In genomic region chr4:40234519-40235039, GRCh38 we compare ENCODE assay signal across 1 cellular context.
TF ChIP-seq lines count a peak whose summit lies in the region.

No MANE protein-coding gene starts in this region.

TF ChIP-seq in K562, 482 proteins besides CTCF, POLR2A, EP300 and RAD21 (continued from another document):
- TF ChIP-seq FOSL1 (tag; conservative IDR thresholded peaks at IDR 0.05) (no peak), SP1 (CRISPR knock-in tag; IDR thresholded peaks at IDR 0.05) (no peak), ZNF232 (CRISPR knock-in tag; IDR thresholded peaks at IDR 0.05) (no peak), GTF2A2 (tag; IDR thresholded peaks at IDR 0.05) (no peak), HEY1 (CRISPR knock-in tag; IDR thresholded peaks at IDR 0.05; ENCODE audit: borderline replicate concordance) (no peak), ZBED1 (IDR thresholded peaks at IDR 0.05) (no peak), SREBF1 (IDR thresholded peaks at IDR 0.05; ENCODE audit: borderline replicate concordance, low read depth, low read length) (no peak), MTF1 (CRISPR knock-in tag; IDR thresholded peaks at IDR 0.05; ENCODE audit: borderline replicate concordance) (no peak), DEAF1 (CRISPR knock-in tag; IDR thresholded peaks at IDR 0.05) (no peak), ZNF347 (CRISPR knock-in tag; IDR thresholded peaks at IDR 0.05; ENCODE audit: low read depth) (no peak), RBBP5 (IDR thresholded peaks at IDR 0.05; ENCODE audit: borderline replicate concordance, insufficient read depth, low read length, poor library complexity, severe bottlenecking) (no peak), SMAD2 (IDR thresholded peaks at IDR 0.05; ENCODE audit: low read depth, low read length) (no peak), ETS2 (tag; IDR thresholded peaks at IDR 0.05; ENCODE audit: borderline replicate concordance, poor library complexity, severe bottlenecking) (no peak), ZNF717 (CRISPR knock-in tag; IDR thresholded peaks at IDR 0.05) (no peak), ZNF316 (IDR thresholded peaks at IDR 0.05) (peak; percentile 70), DNMT1 (IDR thresholded peaks at IDR 0.05) (no peak), ZNF584 (CRISPR knock-in tag; IDR thresholded peaks at IDR 0.05; ENCODE audit: low read depth) (no peak), C11orf30 (IDR thresholded peaks at IDR 0.05; ENCODE audit: low read depth) (peak; percentile 62; the same call in 1 of the 2 replicates), ZBTB33 (CRISPR knock-in tag; IDR thresholded peaks at IDR 0.05) (no peak), REST (CRISPR knock-in tag; IDR thresholded peaks at IDR 0.05; ENCODE audit: low read depth) (no peak), ZNF121 (CRISPR knock-in tag; conservative IDR thresholded peaks at IDR 0.05) (peak; percentile 92), PCBP2 (IDR thresholded peaks at IDR 0.05; ENCODE audit: low read depth, low read length, poor library complexity, severe bottlenecking) (no peak), SNIP1 (IDR thresholded peaks at IDR 0.05; ENCODE audit: low read depth) (no peak), CEBPG (CRISPR knock-in tag; IDR thresholded peaks at IDR 0.05) (no peak), CEBPG (tag; conservative IDR thresholded peaks at IDR 0.05 in 1 of 2, IDR thresholded peaks at IDR 0.05 in 1 of 2) (no peak), TFAM (CRISPR knock-in tag; conservative IDR thresholded peaks at IDR 0.05) (no peak), ZBTB17 (CRISPR knock-in tag; IDR thresholded peaks at IDR 0.05) (no peak)
- TF ChIP-seq, protein P1, sequence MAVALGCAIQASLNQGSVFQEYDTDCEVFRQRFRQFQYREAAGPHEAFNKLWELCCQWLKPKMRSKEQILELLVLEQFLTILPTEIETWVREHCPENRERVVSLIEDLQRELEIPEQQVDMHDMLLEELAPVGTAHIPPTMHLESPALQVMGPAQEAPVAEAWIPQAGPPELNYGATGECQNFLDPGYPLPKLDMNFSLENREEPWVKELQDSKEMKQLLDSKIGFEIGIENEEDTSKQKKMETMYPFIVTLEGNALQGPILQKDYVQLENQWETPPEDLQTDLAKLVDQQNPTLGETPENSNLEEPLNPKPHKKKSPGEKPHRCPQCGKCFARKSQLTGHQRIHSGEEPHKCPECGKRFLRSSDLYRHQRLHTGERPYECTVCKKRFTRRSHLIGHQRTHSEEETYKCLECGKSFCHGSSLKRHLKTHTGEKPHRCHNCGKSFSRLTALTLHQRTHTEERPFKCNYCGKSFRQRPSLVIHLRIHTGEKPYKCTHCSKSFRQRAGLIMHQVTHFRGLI (CRISPR knock-in tag; IDR thresholded peaks at IDR 0.05), result no peak
